15 cellular contexts compared by ENCODE assay signal in genomic region chr13:49810825-49811526, GRCh38. TPM values are rescaled to one million over a fixed set of nuclear protein-coding genes. Genes with fewer than 3 reads are reported as not detected.
DNase-seq lines count a peak whose midpoint lies in the region; TF ChIP-seq lines count a peak whose summit lies in the region.
"Had no signal": no experiment of that assay in that cellular context is flagged by ENCODE, and none has a peak within 500 bp of the region (broad histone marks: within the 10 kb centered on the region; RNA-seq: fewer than 3 reads in every experiment).

No MANE protein-coding gene starts in this region.

- no peak for TF ChIP-seq EP300 in suprapubic skin (IDR thresholded peaks at IDR 0.05)

- TF ChIP-seq CTCF in cardiac fibroblast (IDR thresholded peaks at IDR 0.05; ENCODE audit: low read depth, low read length) (no peak), type B pancreatic cell (conservative IDR thresholded peaks at IDR 0.05) (no peak), suprapubic skin (IDR thresholded peaks at IDR 0.05) (no peak)

- peaks cover 29% of the 10 kb centered on the region for H3K4me1 Mint-ChIP-seq in type B pancreatic cell (ENCODE audit: unreplicated experiment)

- DNase-seq in HPDE6-E6E7 (ENCODE audit: extremely low spot score) = peak; percentile 4
- DNase-seq in cardiac fibroblast (ENCODE audit: low read depth in 2 of 2) = peak; percentile 54 to 83
- peak; percentile 62 for DNase-seq in islet precursor cell
- no peak for DNase-seq in type B pancreatic cell (ENCODE audit: extremely low spot score, unreplicated experiment)
- DNase-seq in suprapubic skin (ENCODE audit: low spot score in 2 of 2) = no peak
- DNase-seq in NCI-H2227 (lab: John Stamatoyannopoulos, UW; ENCODE audit: unreplicated experiment) = no peak
- no peak for DNase-seq in epidermal melanocyte (ENCODE audit: insufficient read length, low spot score)
- DNase-seq: activated CD8-positive, alpha-beta memory T cell treated with anti-CD3 and anti-CD28 coated beads, Interleukin-2, amount 50 U/mL, for 48 hours; DMS153; KBM-7; kidney; NCI-H2171; RPMI8226; stimulated activated CD4-positive, alpha-beta T cell treated with anti-CD3 and anti-CD28 coated beads, Interleukin-4, amount 100 ng/mL, for 4 hours had no signal

- no peaks in the 10 kb centered on the region for H3K36me3 ChIP-seq in suprapubic skin
- H3K36me3 ChIP-seq: neutrophil had no signal

- peaks cover 9% of the 10 kb centered on the region for H3K27me3 ChIP-seq in suprapubic skin

- no peaks in the 10 kb centered on the region for H3K9me3 Mint-ChIP-seq in type B pancreatic cell

- no peaks in the 10 kb centered on the region for H3K36me3 Mint-ChIP-seq in type B pancreatic cell

- no peaks in the 10 kb centered on the region for H3K27me3 Mint-ChIP-seq in type B pancreatic cell

- no peaks in the 10 kb centered on the region for H3K9me3 ChIP-seq in suprapubic skin
- H3K9me3 ChIP-seq: neutrophil had no signal

- no peak overlapping the region for H3K4me3 Mint-ChIP-seq in type B pancreatic cell

- no peaks in the 10 kb centered on the region for H3K4me1 ChIP-seq in suprapubic skin

- H3K4me3 ChIP-seq in cardiac fibroblast (replicated peaks in 1 of 2; ENCODE audit: low read depth in 2 of 2, low read length in 2 of 2) (no peak overlapping the region), suprapubic skin (no peak overlapping the region)

- TF ChIP-seq POLR2A in suprapubic skin (IDR thresholded peaks at IDR 0.05) = no peak

- no peak overlapping the region for H3K27ac ChIP-seq in suprapubic skin
- H3K27ac ChIP-seq: neutrophil had no signal

- 71% methylated on average over 4 of the region's 4 CpGs for WGBS in suprapubic skin

- H3K27ac Mint-ChIP-seq in type B pancreatic cell = peak overlapping the region; percentile 55

RNA-seq across cellular contexts. Expression of gene KPNA3, which starts 18.5 kb away (rescaled TPM):
- 36.5 and 40.1 TPM in 2 replicates for total RNA-seq in type B pancreatic cell (ENCODE audit: low replicate concordance)
- total RNA-seq in suprapubic skin = 10 to 100 TPM; 17.1 to 27.3 (median 23.6) TPM

Comparison
In these comparisons a context has a peak if more than half of its experiments do, and no peak if none do; other contexts are left out.
1. DNase-seq: peak in HPDE6-E6E7 (single experiment), cardiac fibroblast (2 of 2) and islet precursor cell (single experiment); none in type B pancreatic cell (single experiment), suprapubic skin (0 of 2), NCI-H2227 (single experiment) and epidermal melanocyte (single experiment).